Comparison of ENCODE assay signal across 21 cellular contexts in genomic region chr15:33859992-33860545, GRCh38.
DNase-seq lines count a peak whose midpoint lies in the region; ATAC-seq, FAIRE-seq and TF ChIP-seq lines count a peak whose summit lies in the region.
"Had no signal": no experiment of that assay in that cellular context is flagged by ENCODE, and none has a peak within 500 bp of the region (broad histone marks: within the 10 kb centered on the region; RNA-seq: fewer than 3 reads in every experiment).

No MANE protein-coding gene starts in this region.

- ATAC-seq in GM23338 (peak; percentile 73), GM18873 (IDR thresholded peaks at IDR 0.05; ENCODE audit: low FRiP score, unreplicated experiment) (no peak)

- no peak overlapping the region for H3K18ac ChIP-seq in H1 (ENCODE audit: extremely low read depth, low read length)

- no peaks in the 10 kb centered on the region for H3K23me2 ChIP-seq in H1 (ENCODE audit: low read depth, low read length)

- CTCF ChIA-PET in H1 (lab: Charles Lee; ENCODE audit: partially characterized antibody), result interaction anchor here (0.8 to 1.4 kb wide), 6 partner anchors 11 to 112 kb away, joined by 3 to 4 read pairs (median 3); no protein-coding TSS in a partner anchor

- DNase-seq in GM23338 (ENCODE audit: low spot score), result no peak
- DNase-seq in NCI-H226, result peak; percentile 18
- no peak for DNase-seq in H1 (ENCODE audit: low read depth in 1 of 2, low spot score in 2 of 2)
- DNase-seq in neural crest cell (ENCODE audit: low read depth, low spot score), result no peak
- DNase-seq in frontal cortex (ENCODE audit: low spot score in 2 of 2), result no peak
- no peak for DNase-seq in NCI-H2081 (lab: John Stamatoyannopoulos, UW)
- DNase-seq: DMS53, GDM1, NCI-H1105, NCI-H146, NCI-H2029 treated with DMSO at 0.1 percent for 48 hours, NCI-H2171, NCI-H446, NCI-H526, OCI-M1, Right ventricle myocardium superior had no signal

- TF ChIP-seq EP300 in H1 (IDR thresholded peaks at IDR 0.05; ENCODE audit: borderline replicate concordance in 1 of 2, low read depth in 2 of 2, low read length in 2 of 2), result no peak

- H3K36me3 ChIP-seq in GM23338 (ENCODE audit: insufficient read depth) (no peaks in the 10 kb centered on the region), H1 (ENCODE audit: control insufficient read depth in 2 of 4, insufficient read depth in 4 of 4, low read length in 3 of 4) (no peaks in the 10 kb centered on the region; a peak in 1 of 8 replicates)
- H3K36me3 ChIP-seq: HAP-1 had no signal

- H3K9ac ChIP-seq in H1 (replicated peaks in 1 of 4; ENCODE audit: extremely low read depth in 1 of 4, low read depth in 3 of 4, low read length in 3 of 4), result no peak overlapping the region
- H3K9ac ChIP-seq: KMS-11 had no signal

- H3K79me1 ChIP-seq in H1 (ENCODE audit: low read depth, low read length), result no peaks in the 10 kb centered on the region

- H3K4me1 Mint-ChIP-seq in GM23338, result peaks cover 13% of the 10 kb centered on the region
- H3K4me1 Mint-ChIP-seq in neural crest cell, result no peaks in the 10 kb centered on the region

- H3K4me1 ChIP-seq in GM23338 (ENCODE audit: insufficient read depth) (peaks cover 11% of the 10 kb centered on the region; the same call in 1 of the 2 replicates), H1 (replicated peaks in 1 of 4; ENCODE audit: control insufficient read depth in 3 of 4, insufficient read depth in 4 of 4, low read length in 3 of 4) (peaks cover 0 to 6% (median 3%) of the 10 kb centered on the region in 4 experiments; a peak in 3 of 7 replicates)
- H3K4me1 ChIP-seq: HAP-1 had no signal

- no peak overlapping the region for H3K14ac ChIP-seq in H1 (ENCODE audit: insufficient read length)

- H3F3A ChIP-seq in GM23338 (replicated peaks; ENCODE audit: low read depth), result no peaks in the 10 kb centered on the region

- no peak overlapping the region for H4K91ac ChIP-seq in H1 (replicated peaks; ENCODE audit: insufficient read length, low read length)

- H3K36me3 Mint-ChIP-seq in GM23338 (ENCODE audit: low read depth) (no peaks in the 10 kb centered on the region; the same call in 2 of the 3 replicates), neural crest cell (ENCODE audit: low read depth) (peaks cover 2% of the 10 kb centered on the region)

- H3K4me2 ChIP-seq in GM23338, result 0 out of 2 replicates have a peak overlapping the region, but pooled peaks have one; percentile 4
- peak overlapping the region in 1 of 2 experiments; percentile 37; a peak in 1 of 4 replicates for H3K4me2 ChIP-seq in H1 (ENCODE audit: insufficient read depth in 1 of 2, low read depth in 2 of 2, low read length in 2 of 2)
- H3K4me2 ChIP-seq: KMS-11 had no signal

- TF ChIP-seq CTCF in GM23338 (conservative IDR thresholded peaks at IDR 0.05; ENCODE audit: low read depth in 2 of 2), result no peak
- no peak for TF ChIP-seq CTCF in H1 (IDR thresholded peaks at IDR 0.05; ENCODE audit: control extremely low read depth in 1 of 3, insufficient read depth in 1 of 3, low read depth in 1 of 3, low read length in 3 of 3)
- TF ChIP-seq CTCF in neural crest cell (conservative IDR thresholded peaks at IDR 0.05), result no peak

- 0 out of 2 replicates have a peak overlapping the region, but pooled peaks have one; percentile 50 for H2BK12ac ChIP-seq in H1 (ENCODE audit: low read depth, low read length)

- H3K27me3 ChIP-seq in GM23338 (ENCODE audit: insufficient read depth) (no peaks in the 10 kb centered on the region), H1 (replicated peaks in 1 of 4; ENCODE audit: control insufficient read depth in 3 of 4, extremely low read depth in 1 of 4, insufficient read depth in 3 of 4, low read length in 3 of 4) (no peaks in the 10 kb centered on the region)

- FAIRE-seq in H1 (lab: Jason Lieb, UNC), result peak; percentile 55
- no peak for FAIRE-seq in frontal cortex (lab: Jason Lieb, UNC)
- FAIRE-seq: A204.1 had no signal

- H2AK5ac ChIP-seq in H1 (ENCODE audit: low read depth, low read length), result no peak overlapping the region

- no peak overlapping the region for H2BK20ac ChIP-seq in H1 (ENCODE audit: low read length)

- H3K23ac ChIP-seq in H1 (ENCODE audit: insufficient read length), result no peak overlapping the region

- H3K27ac Mint-ChIP-seq in GM23338, result peak overlapping the region; percentile 13; the same call in 1 of the 2 replicates
- H3K27ac Mint-ChIP-seq in neural crest cell (ENCODE audit: unreplicated experiment), result peak overlapping the region; percentile 47

- H4K5ac ChIP-seq in H1 (ENCODE audit: insufficient read length, low read depth, low read length), result no peak overlapping the region

- 0 out of 2 replicates have a peak, but pooled peaks cover 9% of the 10 kb centered on the region for H3K9me2 ChIP-seq in GM23338 (ENCODE audit: insufficient read depth)

- no peak overlapping the region for H3K56ac ChIP-seq in H1 (replicated peaks; ENCODE audit: insufficient read length, low read depth, low read length)

- no peaks in the 10 kb centered on the region for H3K79me2 ChIP-seq in GM23338 (replicated peaks; ENCODE audit: insufficient read depth)
- H3K79me2 ChIP-seq in H1 (ENCODE audit: control insufficient read depth in 1 of 2, insufficient read depth in 2 of 2, low read length in 2 of 2), result no peaks in the 10 kb centered on the region

- H3K4me3 ChIP-seq in GM23338, result no peak overlapping the region
- no peak overlapping the region for H3K4me3 ChIP-seq in H1 (ENCODE audit: extremely low read depth in 1 of 4, insufficient read depth in 2 of 4, low read depth in 3 of 4, low read length in 4 of 4)
- H3K4me3 ChIP-seq: HAP-1 had no signal

- no peaks in the 10 kb centered on the region for H3K9me3 ChIP-seq in H1 (ENCODE audit: insufficient read depth in 2 of 2, low read depth in 1 of 2, low read length in 1 of 2)
- H3K9me3 ChIP-seq: HAP-1 had no signal

- no peak overlapping the region for H2AFZ ChIP-seq in GM23338
- H2AFZ ChIP-seq in H1 (ENCODE audit: low read length), result no peak overlapping the region

- no peak overlapping the region for H3K4me3 Mint-ChIP-seq in GM23338
- H3K4me3 Mint-ChIP-seq in neural crest cell, result no peak overlapping the region

- 0 out of 2 replicates have a peak overlapping the region, but pooled peaks have one; percentile 32 for H2BK5ac ChIP-seq in H1 (ENCODE audit: low read depth, low read length)

- H2BK15ac ChIP-seq in H1 (ENCODE audit: low read length), result no peak overlapping the region

- no peak overlapping the region for H3K4ac ChIP-seq in H1 (replicated peaks; ENCODE audit: insufficient read length, low read depth, low read length)

- H3K9me3 Mint-ChIP-seq in GM23338 (no peaks in the 10 kb centered on the region), neural crest cell (no peaks in the 10 kb centered on the region)

- H2BK120ac ChIP-seq in H1 (replicated peaks; ENCODE audit: low read depth, low read length), result no peak overlapping the region

- no peak overlapping the region for H4K8ac ChIP-seq in H1 (ENCODE audit: extremely low read depth, insufficient read depth, low read length)

- TF ChIP-seq RAD21 in H1 (IDR thresholded peaks at IDR 0.05 in 1 of 2, conservative IDR thresholded peaks at IDR 0.05 in 1 of 2; ENCODE audit: low read depth in 2 of 2, low read length in 2 of 2), result no peak

- H3K27me3 Mint-ChIP-seq in GM23338 (ENCODE audit: insufficient read depth, low read depth, poor library complexity) (peaks cover 6% of the 10 kb centered on the region), neural crest cell (ENCODE audit: low read depth) (no peaks in the 10 kb centered on the region)

- POLR2A ChIA-PET in H1 (lab: Charles Lee; ENCODE audit: partially characterized antibody), result interaction anchor here (0.6 kb wide), 1 partner anchor 24 kb away, joined by 3 read pairs; no protein-coding TSS in a partner anchor

- TF ChIP-seq POLR2A in H1 (IDR thresholded peaks at IDR 0.05; ENCODE audit: control extremely low read depth in 1 of 2, low read depth in 2 of 2, low read length in 2 of 2), result no peak

- 64% methylated on average over 1 of the region's 1 CpG; no CpG with 5 or more reads in 1 of the 2 experiments for WGBS in H1 (ENCODE audit: extremely low coverage in 1 of 2, insufficient coverage in 1 of 2, insufficient read length in 1 of 2, insufficient replicate concordance in 2 of 2, low coverage in 1 of 2, low lambda C conversion rate in 2 of 2, missing lambda C conversion rate in 1 of 2), 2 experiments

- no peaks in the 10 kb centered on the region for H4K20me1 ChIP-seq in GM23338 (replicated peaks; ENCODE audit: insufficient read depth)
- H4K20me1 ChIP-seq in H1 (replicated peaks in 1 of 2; ENCODE audit: control insufficient read depth in 1 of 2, insufficient read depth in 2 of 2, low read length in 2 of 2), result no peaks in the 10 kb centered on the region

- peak overlapping the region; percentile 47; the same call in 1 of the 2 replicates for H3K27ac ChIP-seq in GM23338 (ENCODE audit: low read depth)
- H3K27ac ChIP-seq in H1 (ENCODE audit: low read depth, low read length), result no peak overlapping the region
- H3K27ac ChIP-seq: C4-2B, KMS-11 had no signal

TF ChIP-seq in GM23338, 12 proteins besides CTCF, POLR2A, EP300 and RAD21 (continues in another document):
- TF ChIP-seq ZNF114 (CRISPR knock-in tag; IDR thresholded peaks at IDR 0.05) (no peak), NANOG (IDR thresholded peaks at IDR 0.05; ENCODE audit: borderline replicate concordance) (no peak), EZH2 (IDR thresholded peaks at IDR 0.05; ENCODE audit: low read depth, unreplicated experiment) (no peak)

TF ChIP-seq in H1, 55 proteins besides CTCF, POLR2A, EP300 and RAD21:
- TF ChIP-seq USF2 (IDR thresholded peaks at IDR 0.05; ENCODE audit: low read length), result no peak
- TF ChIP-seq POLR2AphosphoS5 (IDR thresholded peaks at IDR 0.05; ENCODE audit: low read depth, low read length), result no peak
- TF ChIP-seq TBP (IDR thresholded peaks at IDR 0.05; ENCODE audit: low read depth, low read length), result no peak
- TF ChIP-seq SIX5 (IDR thresholded peaks at IDR 0.05; ENCODE audit: low read depth, low read length), result no peak
- no peak for TF ChIP-seq TCF12 (IDR thresholded peaks at IDR 0.05; ENCODE audit: low read depth, low read length)
- TF ChIP-seq RXRA (IDR thresholded peaks at IDR 0.05; ENCODE audit: insufficient read depth, low read depth, low read length), result no peak
- no peak for TF ChIP-seq KDM4A (IDR thresholded peaks at IDR 0.05; ENCODE audit: low read depth, low read length, severe bottlenecking)
